23 cellular contexts compared by ENCODE assay signal in genomic region chr17:73561066-73561465, GRCh38.
"Had no signal": no experiment of that assay in that cellular context is flagged by ENCODE, and none has a peak within 500 bp of the region (broad histone marks: within the 10 kb centered on the region; RNA-seq: fewer than 3 reads in every experiment).

No MANE protein-coding gene starts in this region.

- H3K9me3 Mint-ChIP-seq: activated CD4-positive, alpha-beta T cell treated with anti-CD3 and anti-CD28 coated beads, Interleukin-2, amount 10 ng/mL, durations not matched to agents 24 days and 14 days; activated naive CD8-positive, alpha-beta T cell treated with anti-CD3 and anti-CD28 coated beads, Interleukin-2, amount 10 ng/mL, durations not matched to agents 7 days and 5 days; activated T-cell treated with anti-CD3 and anti-CD28 coated beads, Interleukin-2, amount 50 U/mL, for 24 hours; activated T-helper 2 cell treated with anti-CD3 and anti-CD28 coated beads, Interferon-gamma antibody, Interleukin-2, Interleukin-4, amounts not matched to agents 10 μg/mL and 5 μg/mL and 100 μg/mL, durations not matched to agents 14 hours and 24 hours and 36 hours; endodermal cell; mesothelial cell of epicardium; natural killer cell had no signal

- H3K4me1 Mint-ChIP-seq: activated CD4-positive, alpha-beta T cell treated with anti-CD3 and anti-CD28 coated beads, Interleukin-2, amount 10 ng/mL, durations not matched to agents 24 days and 14 days had no signal

- DNase-seq: activated CD4-positive, alpha-beta T cell treated with anti-CD3 and anti-CD28 coated beads, Interleukin-2, amount 10 ng/mL, durations not matched to agents 24 days and 14 days; activated CD8-positive, alpha-beta memory T cell treated with anti-CD3 and anti-CD28 coated beads for 24 hours; activated CD8-positive, alpha-beta memory T cell treated with anti-CD3 and anti-CD28 coated beads, Interleukin-2, amount 50 U/mL, for 4 hours; activated naive CD4-positive, alpha-beta T cell; activated naive CD8-positive, alpha-beta T cell treated with anti-CD3 and anti-CD28 coated beads, Interleukin-2, amount 10 ng/mL, durations not matched to agents 7 days and 5 days; activated T-cell treated with anti-CD3 and anti-CD28 coated beads, Interleukin-2, amount 50 U/mL, for 24 hours; amniotic stem cell; cerebellar nuclear complex; cortex of kidney; heart right ventricle; lower lobe of right lung; natural killer cell; ovary; spleen; stimulated activated CD4-positive, alpha-beta T cell treated with anti-CD3 and anti-CD28 coated beads, Interleukin-4, amount 100 ng/mL, for 1 hour; stimulated activated naive CD8-positive, alpha-beta T cell treated with anti-CD3 and anti-CD28 coated beads, Interleukin-15, Interleukin-2, amounts not matched to agents 100 U/mL and 50 U/mL, for 24 hours; T-helper 9 cell; upper lobe of left lung had no signal

- H3K27me3 Mint-ChIP-seq: activated naive CD8-positive, alpha-beta T cell treated with anti-CD3 and anti-CD28 coated beads, Interleukin-2, amount 10 ng/mL, durations not matched to agents 7 days and 5 days; activated T-cell treated with anti-CD3 and anti-CD28 coated beads, Interleukin-2, amount 50 U/mL, for 24 hours had no signal

- H3K27ac Mint-ChIP-seq: activated CD4-positive, alpha-beta T cell treated with anti-CD3 and anti-CD28 coated beads, Interleukin-2, amount 10 ng/mL, durations not matched to agents 24 days and 14 days; activated T-cell treated with anti-CD3 and anti-CD28 coated beads, Interleukin-2, amount 50 U/mL, for 24 hours; activated T-helper 2 cell treated with anti-CD3 and anti-CD28 coated beads, Interferon-gamma antibody, Interleukin-2, Interleukin-4, amounts not matched to agents 10 μg/mL and 5 μg/mL and 100 μg/mL, durations not matched to agents 14 hours and 24 hours and 36 hours; endodermal cell; mesothelial cell of epicardium; natural killer cell had no signal

- H3K9me3 ChIP-seq: gastroesophageal sphincter, lower lobe of right lung, ovary, prostate gland, spleen, upper lobe of left lung had no signal

- H3K36me3 ChIP-seq: gastroesophageal sphincter, heart right ventricle, lower lobe of right lung, ovary, prostate gland, spleen, upper lobe of left lung had no signal

- ATAC-seq: gastroesophageal sphincter; lower lobe of right lung; natural killer cell; stimulated activated naive CD8-positive, alpha-beta T cell treated with anti-CD3 and anti-CD28 coated beads, Interleukin-15, Interleukin-2, amounts not matched to agents 100 U/mL and 50 U/mL, for 24 hours had no signal

- H3K36me3 Mint-ChIP-seq: activated naive CD8-positive, alpha-beta T cell treated with anti-CD3 and anti-CD28 coated beads, Interleukin-2, amount 10 ng/mL, durations not matched to agents 7 days and 5 days; natural killer cell had no signal

- H3K4me3 Mint-ChIP-seq: activated CD4-positive, alpha-beta T cell treated with anti-CD3 and anti-CD28 coated beads, Interleukin-2, amount 10 ng/mL, durations not matched to agents 24 days and 14 days; activated naive CD8-positive, alpha-beta T cell treated with anti-CD3 and anti-CD28 coated beads, Interleukin-2, amount 10 ng/mL, durations not matched to agents 7 days and 5 days; activated T-cell treated with anti-CD3 and anti-CD28 coated beads, Interleukin-2, amount 50 U/mL, for 24 hours; endodermal cell; mesothelial cell of epicardium; natural killer cell had no signal

- H3K27me3 ChIP-seq: ovary, spleen, upper lobe of left lung had no signal

- H3K4me3 ChIP-seq: gastroesophageal sphincter, heart right ventricle, lower lobe of right lung, ovary, prostate gland, spleen, upper lobe of left lung had no signal

- H3K4me1 ChIP-seq: gastroesophageal sphincter, heart right ventricle, lower lobe of right lung, prostate gland, upper lobe of left lung had no signal

- H3K27ac ChIP-seq: gastroesophageal sphincter, heart right ventricle, lower lobe of right lung, ovary, prostate gland, spleen, upper lobe of left lung had no signal
